Comparison of ENCODE assay signal across 21 cellular contexts in genomic region chr22:37430941-37431340, GRCh38. TPM values are rescaled to one million over a fixed set of nuclear protein-coding genes. Genes with fewer than 3 reads are reported as not detected.
DNase-seq lines count a peak whose midpoint lies in the region; ATAC-seq and TF ChIP-seq lines count a peak whose summit lies in the region.
"Had no signal": no experiment of that assay in that cellular context is flagged by ENCODE, and none has a peak within 500 bp of the region (broad histone marks: within the 10 kb centered on the region; RNA-seq: fewer than 3 reads in every experiment).

No MANE protein-coding gene starts in this region.

- POLR2A ChIA-PET in MCF 10A (lab: Yijun Ruan, JAX): interaction anchor here (0.7 to 1.8 kb wide), 3 partner anchors 11 to 233 kb away, joined by 3 to 6 read pairs (median 6); no protein-coding TSS in a partner anchor

- intact Hi-C loops in MCF 10A (cut with micrococcal nuclease) (no loop called here), breast epithelium (cut with DNase I; ENCODE audit: low total_unique reads) (no loop called here), adrenal gland (cut with DNase I) (no loop called here)

- no peak for ATAC-seq in HG02571 (IDR thresholded peaks at IDR 0.05; ENCODE audit: unreplicated experiment)
- ATAC-seq: GM12878, HepG2 had no signal

- H3K27me3 Mint-ChIP-seq in MCF 10A (ENCODE audit: insufficient read depth, unreplicated experiment): no peaks in the 10 kb centered on the region

- no peak overlapping the region for H3K14ac ChIP-seq in neuronal stem cell (ENCODE audit: low read length)

- H3K27ac ChIP-seq in breast epithelium (no peak overlapping the region), SJCRH30 (peak overlapping the region; percentile 75; the same call in 1 of the 2 replicates), neuronal stem cell (replicated peaks; ENCODE audit: low read length) (no peak overlapping the region), adrenal gland (no peak overlapping the region)
- H3K27ac ChIP-seq: KMS-11, Peyer's patch had no signal

- no peak overlapping the region for H2BK120ac ChIP-seq in neuronal stem cell (ENCODE audit: low read depth, low read length)

- H3K4me3 ChIP-seq in breast epithelium: no peak overlapping the region
- no peak overlapping the region for H3K4me3 ChIP-seq in SJCRH30
- no peak overlapping the region for H3K4me3 ChIP-seq in neuronal stem cell (ENCODE audit: low read length in 2 of 2)
- no peak overlapping the region for H3K4me3 ChIP-seq in adrenal gland
- H3K4me3 ChIP-seq: BLaER1 treated with 17β-estradiol and CSF1 and Interleukin-3, amounts not matched to agents 10 nM and 100 nM; GM12878; GM23248; Peyer's patch had no signal

- H4K91ac ChIP-seq in neuronal stem cell (ENCODE audit: low read depth, low read length, poor library complexity): no peak overlapping the region

- H3K23ac ChIP-seq in neuronal stem cell (ENCODE audit: low read depth, low read length, poor library complexity): no peak overlapping the region

- CTCF ChIA-PET in MCF 10A (lab: Yijun Ruan, JAX): interaction anchor here (0.5 to 3.6 kb wide), 11 partner anchors 28 to 611 kb away, joined by 3 to 29 read pairs (median 4); no protein-coding TSS in a partner anchor

- H3K27me3 ChIP-seq in breast epithelium: peaks cover 7 to 45% of the 10 kb centered on the region in 2 donors
- peaks cover 4% of the 10 kb centered on the region; the same call in 1 of the 2 replicates for H3K27me3 ChIP-seq in SJCRH30
- peaks cover 23 to 90% (median 30%) of the 10 kb centered on the region in 3 experiments for H3K27me3 ChIP-seq in neuronal stem cell (ENCODE audit: control insufficient read depth in 3 of 3, insufficient read depth in 3 of 3, low read depth in 1 of 3, low read length in 3 of 3)
- H3K27me3 ChIP-seq in adrenal gland: peaks cover 39% of the 10 kb centered on the region

- no peak overlapping the region for H4K8ac ChIP-seq in neuronal stem cell (ENCODE audit: low read depth, low read length)

- no peaks in the 10 kb centered on the region for H3K79me1 ChIP-seq in neuronal stem cell (ENCODE audit: low read depth, low read length)

- no peak for TF ChIP-seq POLR2A in breast epithelium (IDR thresholded peaks at IDR 0.05)
- no peak for TF ChIP-seq POLR2A in adrenal gland (IDR thresholded peaks at IDR 0.05)

- H3K9me3 ChIP-seq in breast epithelium (peaks cover 0 to 4% of the 10 kb centered on the region in 2 donors), SJCRH30 (replicated peaks) (peaks cover 8% of the 10 kb centered on the region), neuronal stem cell (replicated peaks in 1 of 2; ENCODE audit: control insufficient read depth in 2 of 2, insufficient read depth in 1 of 2, low read depth in 1 of 2, low read length in 2 of 2) (peaks cover 0 to 5% of the 10 kb centered on the region in 2 donors), adrenal gland (replicated peaks in 1 of 3) (no peaks in the 10 kb centered on the region)
- H3K9me3 ChIP-seq: Peyer's patch had no signal

- H3K9ac ChIP-seq in neuronal stem cell (ENCODE audit: low read depth, low read length, poor library complexity): no peak overlapping the region
- H3K9ac ChIP-seq: BLaER1 treated with 17β-estradiol and CSF1 and Interleukin-3, amounts not matched to agents 10 nM and 100 nM; GM23248; KMS-11 had no signal

- H3K4ac ChIP-seq in neuronal stem cell (ENCODE audit: low read length): no peak overlapping the region

- BruUV-seq in MCF 10A (replicated peaks; lab: Mats Ljungman, UMichigan): no TSS peak

- no peak overlapping the region for H2AFZ ChIP-seq in neuronal stem cell (ENCODE audit: low read length)
- H2AFZ ChIP-seq: GM23248 had no signal

- H2BK5ac ChIP-seq in neuronal stem cell (ENCODE audit: low read length): no peak overlapping the region

- no peak overlapping the region for H2BK15ac ChIP-seq in neuronal stem cell (ENCODE audit: low read length)

- H3K36me3 ChIP-seq in breast epithelium: no peaks in the 10 kb centered on the region
- H3K36me3 ChIP-seq in SJCRH30: no peaks in the 10 kb centered on the region
- no peaks in the 10 kb centered on the region for H3K36me3 ChIP-seq in neuronal stem cell (replicated peaks in 1 of 2; ENCODE audit: control insufficient read depth in 2 of 2, insufficient read depth in 2 of 2, low read length in 2 of 2)
- H3K36me3 ChIP-seq in adrenal gland (replicated peaks in 1 of 2): no peaks in the 10 kb centered on the region
- H3K36me3 ChIP-seq: BLaER1 treated with 17β-estradiol and CSF1 and Interleukin-3, amounts not matched to agents 10 nM and 100 nM; Peyer's patch had no signal

- peaks cover 3 to 4% of the 10 kb centered on the region in 2 donors for H3K4me1 ChIP-seq in breast epithelium
- peaks cover 19% of the 10 kb centered on the region for H3K4me1 ChIP-seq in SJCRH30
- peaks cover 8 to 17% of the 10 kb centered on the region in 2 donors for H3K4me1 ChIP-seq in neuronal stem cell (ENCODE audit: control insufficient read depth in 2 of 2, insufficient read depth in 1 of 2, low read depth in 1 of 2, low read length in 2 of 2)
- no peaks in the 10 kb centered on the region for H3K4me1 ChIP-seq in adrenal gland (replicated peaks in 1 of 2)

- H3K36me3 Mint-ChIP-seq in MCF 10A (ENCODE audit: insufficient read depth, unreplicated experiment): peaks cover 8% of the 10 kb centered on the region

- no peak for DNase-seq in MCF 10A (ENCODE audit: unreplicated experiment)
- no peak for DNase-seq in breast epithelium (ENCODE audit: low spot score in 2 of 2)
- no peak for DNase-seq in SJCRH30
- peak; percentile 49 for DNase-seq in kidney glomerular epithelial cell (lab: John Stamatoyannopoulos, UW)
- no peak for DNase-seq in neuronal stem cell (ENCODE audit: low spot score)
- DNase-seq in adrenal gland: no peak
- DNase-seq in NCI-H187 treated with DMSO at 0.1 percent for 48 hours (lab: John Stamatoyannopoulos, UW): no peak
- DNase-seq: DMS 273 treated with DMSO at 0.1 percent for 48 hours, GDM1, NCI-H1048, NCI-H1436 treated with DMSO at 0.1 percent for 48 hours, NCI-H2107, NCI-H2227 treated with DMSO at 0.1 percent for 48 hours, NCI-H524, Peyer's patch had no signal

- peaks cover 4% of the 10 kb centered on the region for H3K9me3 Mint-ChIP-seq in MCF 10A (ENCODE audit: unreplicated experiment)

- TF ChIP-seq CTCF in MCF 10A (IDR thresholded peaks at IDR 0.05; ENCODE audit: unreplicated experiment) (no peak), breast epithelium (IDR thresholded peaks at IDR 0.05) (no peak), adrenal gland (IDR thresholded peaks at IDR 0.05) (no peak)

- H3K4me2 ChIP-seq in neuronal stem cell (ENCODE audit: insufficient read depth, low read length, poor library complexity, severe bottlenecking): no peak overlapping the region
- H3K4me2 ChIP-seq: KMS-11 had no signal

- no peak overlapping the region for H2AK5ac ChIP-seq in neuronal stem cell (ENCODE audit: low read depth, low read length)

- H3K4me1 Mint-ChIP-seq in MCF 10A (ENCODE audit: insufficient read depth, unreplicated experiment): peaks cover 28% of the 10 kb centered on the region

- H2BK12ac ChIP-seq in neuronal stem cell (ENCODE audit: low read length): no peak overlapping the region

- WGBS in neuronal stem cell (ENCODE audit: extremely low coverage in 2 of 2, insufficient read length in 2 of 2, insufficient replicate concordance in 1 of 2), 2 donors: no CpG with 5 or more reads among the region's 6 CpGs
- 64 to 70% (median 65%) methylated on average over 6 of the region's 6 CpGs for WGBS in adrenal gland, 4 donors

- H3K18ac ChIP-seq in neuronal stem cell (ENCODE audit: low read length): no peak overlapping the region

- no peak overlapping the region for H3K4me3 Mint-ChIP-seq in MCF 10A (ENCODE audit: unreplicated experiment)

- H3K27ac Mint-ChIP-seq in MCF 10A (ENCODE audit: low read depth, unreplicated experiment): peak overlapping the region; percentile 89

RNA-seq across cellular contexts. Expression of gene ELFN2, which starts 3.7 kb away (rescaled TPM):
- total RNA-seq in MCF 10A (2022): 4.2 and 5.1 TPM in 2 replicates
- total RNA-seq in breast epithelium: not detected
- under 0.01 and 0.02 TPM in 2 replicates for total RNA-seq in SJCRH30 (2014; rRNA removed; shearing (Covaris generic))
- polyA plus RNA-seq in neuronal stem cell (2013, experiment 1 of 2): 0.78 TPM
- 0.86 TPM for polyA plus RNA-seq in neuronal stem cell (2013, experiment 2 of 2)
- 1 to 10 TPM in 1 of 8 donors, under 1 TPM in 5, not detected in 2; 0.04 to 2.3 (median 0.23) TPM for total RNA-seq in adrenal gland
- polyA plus RNA-seq in adrenal gland: 1 to 10 TPM in 1 of 3 donors, under 1 TPM in 2; 0.30 to 3.3 (median 0.77) TPM
- total RNA-seq: HepG2 had no signal

RNA-seq across cellular contexts. Expression of gene MFNG, which starts 55.2 kb away (rescaled TPM):
- total RNA-seq in MCF 10A (2022) (0.56 and 1.2 TPM in 2 replicates), breast epithelium (10 to 100 TPM in 2 of 3 donors, 1 to 10 TPM in 1; 9.4 to 20.6 (median 17.8) TPM), adrenal gland (10 to 100 TPM; 16.2 to 27.6 (median 22.7) TPM)
- total RNA-seq in SJCRH30 (2014; rRNA removed; shearing (Covaris generic)): 0.36 and 1.1 TPM in 2 replicates
- polyA plus RNA-seq in neuronal stem cell (2013, experiment 1 of 2): 10.5 TPM
- 8.0 TPM for polyA plus RNA-seq in neuronal stem cell (2013, experiment 2 of 2)
- polyA plus RNA-seq in adrenal gland: 10 to 100 TPM in 1 of 3 donors, 1 to 10 TPM in 2; 4.3 to 11.5 (median 7.8) TPM
- total RNA-seq: GM23248 had no signal
- polyA plus RNA-seq: GM23248 had no signal
